Comparison of ENCODE assay signal across 11 cellular contexts in the genomic region with DNA sequence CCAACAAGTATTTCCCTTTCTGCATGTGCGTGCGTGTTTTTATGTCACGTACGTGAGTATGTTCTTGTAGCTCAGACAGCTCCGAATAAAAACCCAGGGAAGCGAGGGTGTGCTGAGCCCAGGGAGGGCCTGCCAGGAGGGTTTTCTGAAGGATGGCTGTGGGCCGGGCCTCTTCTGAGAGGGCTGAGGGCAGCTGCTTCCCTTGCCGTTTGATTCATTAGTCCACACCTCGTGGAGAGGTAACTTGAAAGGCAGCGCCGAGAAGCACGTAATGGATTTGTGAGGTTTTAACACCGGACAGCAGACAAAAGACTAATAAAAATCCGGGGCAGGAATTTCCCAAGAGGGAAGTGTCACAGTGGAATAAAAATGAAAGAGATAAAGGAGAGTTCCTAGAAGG. TPM values are rescaled to one million over a fixed set of nuclear protein-coding genes. Genes with fewer than 3 reads are reported as not detected.
DNase-seq lines count a peak whose midpoint lies in the region; ATAC-seq and TF ChIP-seq lines count a peak whose summit lies in the region.
"Had no signal": no experiment of that assay in that cellular context is flagged by ENCODE, and none has a peak within 500 bp of the region (broad histone marks: within the 10 kb centered on the region; RNA-seq: fewer than 3 reads in every experiment).

No MANE protein-coding gene starts in this region.

- no peak overlapping the region for H3K27ac ChIP-seq in Peyer's patch
- H3K27ac ChIP-seq: RWPE1 had no signal

- no peak for TF ChIP-seq CTCF in Peyer's patch (IDR thresholded peaks at IDR 0.05)

- H3K4me3 ChIP-seq in Peyer's patch: no peak overlapping the region

- H3K4me1 ChIP-seq in Peyer's patch: peaks cover 0 to 12% (median 0%) of the 10 kb centered on the region in 4 donors

- H3K27me3 ChIP-seq in Peyer's patch: no peaks in the 10 kb centered on the region

- no peak for TF ChIP-seq POLR2A in Peyer's patch (IDR thresholded peaks at IDR 0.05)

- H3K36me3 ChIP-seq in Peyer's patch: no peaks in the 10 kb centered on the region

- H3K9me3 ChIP-seq in Peyer's patch: no peaks in the 10 kb centered on the region

- peak; percentile 46 for DNase-seq in activated T-cell treated with anti-CD3 and anti-CD28 coated beads, Interleukin-2, amount 50 U/mL, for 1 hour
- no peak for DNase-seq in activated T-cell treated with anti-CD3 and anti-CD28 coated beads, Interleukin-2, amount 50 U/mL, for 48 hours
- DNase-seq in Peyer's patch (peak in 2 of 3 donors; percentile 13 to 46), cerebellar cortex (ENCODE audit: low spot score) (peak; percentile 81), retina (peak; percentile 63), NCI-H1694 treated with DMSO at 0.1 percent for 48 hours (lab: John Stamatoyannopoulos, UW) (no peak)
- DNase-seq: NCI-H446 had no signal

- ATAC-seq in GM18517 (IDR thresholded peaks at IDR 0.05; ENCODE audit: unreplicated experiment): no peak
- ATAC-seq in HG02973 (IDR thresholded peaks at IDR 0.05; ENCODE audit: unreplicated experiment): no peak

RNA-seq across cellular contexts. Expression of gene CD247, which starts 29.5 kb away (rescaled TPM):
- 1 to 10 TPM in 3 of 4 donors, not detected in 1; 1.9 to 7.4 (median 3.9) TPM for total RNA-seq in Peyer's patch
- total RNA-seq: renal cortical epithelial cell had no signal

Comparison
In these comparisons a context has a peak if more than half of its experiments do, and no peak if none do; other contexts are left out.
1. DNase-seq: peak in activated T-cell treated with anti-CD3 and anti-CD28 coated beads, Interleukin-2, amount 50 U/mL, for 1 hour (single experiment), Peyer's patch (2 of 3), cerebellar cortex (single experiment) and retina (single experiment); none in activated T-cell treated with anti-CD3 and anti-CD28 coated beads, Interleukin-2, amount 50 U/mL, for 48 hours (0 of 2) and NCI-H1694 treated with DMSO at 0.1 percent for 48 hours (single experiment).